Comparison of ENCODE assay signal across 2 cellular contexts in genomic region chr1:38942664-38943428, GRCh38.
TF ChIP-seq lines count a peak whose summit lies in the region.

No MANE protein-coding gene starts in this region.

TF ChIP-seq in HepG2, 621 proteins besides CTCF, POLR2A, EP300 and RAD21 (continues in another document):
- TF ChIP-seq ZNF264 (CRISPR knock-in tag; IDR thresholded peaks at IDR 0.05) (0 out of 2 replicates have a peak, but pooled peaks have one; percentile 36), CREM (IDR thresholded peaks at IDR 0.05) (0 out of 2 replicates have a peak, but pooled peaks have one; percentile 12), CREM (CRISPR knock-in tag; IDR thresholded peaks at IDR 0.05) (no peak), SP5 (CRISPR knock-in tag; IDR thresholded peaks at IDR 0.05; ENCODE audit: borderline replicate concordance, low read depth) (peak; percentile 64), MAZ (IDR thresholded peaks at IDR 0.05; ENCODE audit: borderline replicate concordance, low read depth, low read length) (no peak), MAZ (CRISPR knock-in tag; IDR thresholded peaks at IDR 0.05; ENCODE audit: low read depth) (0 out of 2 replicates have a peak, but pooled peaks have one; percentile 27), ZIK1 (CRISPR knock-in tag; IDR thresholded peaks at IDR 0.05; ENCODE audit: borderline replicate concordance, low read depth) (no peak), ATF2 (CRISPR knock-in tag; IDR thresholded peaks at IDR 0.05) (no peak), CC2D1A (CRISPR knock-in tag; IDR thresholded peaks at IDR 0.05) (no peak), ZNF331 (CRISPR knock-in tag; IDR thresholded peaks at IDR 0.05) (no peak), BATF2 (CRISPR knock-in tag; IDR thresholded peaks at IDR 0.05) (no peak), CEBPG (CRISPR knock-in tag; IDR thresholded peaks at IDR 0.05) (peak; percentile 57), HHEX (CRISPR knock-in tag; IDR thresholded peaks at IDR 0.05) (no peak), IRF1 (CRISPR knock-in tag; IDR thresholded peaks at IDR 0.05; ENCODE audit: low read depth) (no peak), HNRNPL (IDR thresholded peaks at IDR 0.05; ENCODE audit: low read depth, low read length) (no peak), MTF1 (CRISPR knock-in tag; IDR thresholded peaks at IDR 0.05) (no peak), TBX2 (CRISPR knock-in tag; IDR thresholded peaks at IDR 0.05; ENCODE audit: borderline replicate concordance) (peak; percentile 53; the same call in 1 of the 2 replicates), NFE2L1 (CRISPR knock-in tag; IDR thresholded peaks at IDR 0.05; ENCODE audit: borderline replicate concordance) (no peak), GPN1 (CRISPR knock-in tag; IDR thresholded peaks at IDR 0.05; ENCODE audit: borderline replicate concordance) (no peak), KMT2B (CRISPR knock-in tag; IDR thresholded peaks at IDR 0.05) (no peak), ZNF691 (CRISPR knock-in tag; IDR thresholded peaks at IDR 0.05; ENCODE audit: borderline replicate concordance, low read depth) (no peak), BHLHE40 (IDR thresholded peaks at IDR 0.05; ENCODE audit: low read length) (no peak), YEATS4 (CRISPR knock-in tag; IDR thresholded peaks at IDR 0.05; ENCODE audit: borderline replicate concordance) (0 out of 2 replicates have a peak, but pooled peaks have one; percentile 26), ZSCAN31 (CRISPR knock-in tag; IDR thresholded peaks at IDR 0.05; ENCODE audit: low read depth) (0 out of 2 replicates have a peak, but pooled peaks have one; percentile 33), FOXA1 (IDR thresholded peaks at IDR 0.05) (no peak), FOXA1 (CRISPR knock-in tag; IDR thresholded peaks at IDR 0.05) (no peak), CHD2 (IDR thresholded peaks at IDR 0.05; ENCODE audit: low read depth, low read length) (no peak), ZNF574 (CRISPR knock-in tag; IDR thresholded peaks at IDR 0.05) (no peak), MAFF (IDR thresholded peaks at IDR 0.05; ENCODE audit: low read depth, low read length) (no peak), KLF15 (CRISPR knock-in tag; IDR thresholded peaks at IDR 0.05; ENCODE audit: borderline replicate concordance) (no peak), JARID2 (CRISPR knock-in tag; IDR thresholded peaks at IDR 0.05; ENCODE audit: insufficient replicate concordance) (no peak), HOXA7 (CRISPR knock-in tag; IDR thresholded peaks at IDR 0.05) (no peak), ZZZ3 (CRISPR knock-in tag; IDR thresholded peaks at IDR 0.05; ENCODE audit: borderline replicate concordance) (no peak)

TF ChIP-seq in endothelial cell of umbilical vein, 7 proteins besides CTCF, POLR2A, EP300 and RAD21:
- TF ChIP-seq POLR2AphosphoS5 (IDR thresholded peaks at IDR 0.05; ENCODE audit: insufficient read depth, low read depth, low read length) (no peak), JUN (IDR thresholded peaks at IDR 0.05; ENCODE audit: borderline replicate concordance, insufficient read depth, insufficient read length, low read depth) (no peak)
